19 cellular contexts compared by ENCODE assay signal in genomic region chr16:15542261-15542660, GRCh38.
"Had no signal": no experiment of that assay in that cellular context is flagged by ENCODE, and none has a peak within 500 bp of the region (broad histone marks: within the 10 kb centered on the region; RNA-seq: fewer than 3 reads in every experiment).

No MANE protein-coding gene starts in this region.

- H3K27ac Mint-ChIP-seq: activated naive CD4-positive, alpha-beta T cell treated with anti-CD3 and anti-CD28 coated beads for 36 hours; activated naive CD8-positive, alpha-beta T cell treated with anti-CD3 and anti-CD28 coated beads, Interleukin-2, amount 50 U/mL, for 24 hours; activated T-helper 2 cell treated with anti-CD3 and anti-CD28 coated beads, Interferon-gamma antibody, Interleukin-2, Interleukin-4, amounts not matched to agents 10 μg/mL and 5 μg/mL and 100 μg/mL, durations not matched to agents 14 hours and 24 hours and 36 hours; naive thymus-derived CD4-positive, alpha-beta T cell; stimulated activated memory B cell treated with anti-CD40 and anti-IgM and Interleukin-4, amounts not matched to agents 10 μg/mL and 1 μg/mL and 100 μg/mL, for 72 hours had no signal

- DNase-seq: activated CD4-positive, alpha-beta T cell treated with anti-CD3 and anti-CD28 coated beads for 1 hour; activated CD4-positive, alpha-beta T cell treated with anti-CD3 and anti-CD28 coated beads, Interleukin-2, amount 50 U/mL, for 4 hours; activated naive CD4-positive, alpha-beta T cell treated with anti-CD3 and anti-CD28 coated beads for 36 hours; activated naive CD8-positive, alpha-beta T cell treated with anti-CD3 and anti-CD28 coated beads, Interleukin-2, amount 50 U/mL, for 24 hours; activated T-cell treated with anti-CD3 and anti-CD28 coated beads, Interleukin-2, amount 50 U/mL, for 1 hour; aorta; dermis blood vessel endothelial cell; heart left ventricle; mammary epithelial cell; mucosa of descending colon; naive thymus-derived CD4-positive, alpha-beta T cell; ovary; stimulated activated CD4-positive, alpha-beta T cell treated with anti-CD3 and anti-CD28 coated beads, Interleukin-1b, Interleukin-23, amount 100 ng/mL, for 48 hours; T1000; tibial artery; uterus had no signal

- H3K27ac ChIP-seq: heart left ventricle, ovary, tibial artery, uterus had no signal

- H3K4me3 ChIP-seq: heart left ventricle, mucosa of descending colon, ovary, tibial artery, uterus had no signal

- H3K4me3 Mint-ChIP-seq: activated naive CD4-positive, alpha-beta T cell treated with anti-CD3 and anti-CD28 coated beads for 36 hours; activated naive CD8-positive, alpha-beta T cell treated with anti-CD3 and anti-CD28 coated beads, Interleukin-2, amount 50 U/mL, for 24 hours; naive thymus-derived CD4-positive, alpha-beta T cell; stimulated activated memory B cell treated with anti-CD40 and anti-IgM and Interleukin-4, amounts not matched to agents 10 μg/mL and 1 μg/mL and 100 μg/mL, for 72 hours had no signal

- H3K27me3 Mint-ChIP-seq: activated naive CD8-positive, alpha-beta T cell treated with anti-CD3 and anti-CD28 coated beads, Interleukin-2, amount 50 U/mL, for 24 hours; naive thymus-derived CD4-positive, alpha-beta T cell; stimulated activated memory B cell treated with anti-CD40 and anti-IgM and Interleukin-4, amounts not matched to agents 10 μg/mL and 1 μg/mL and 100 μg/mL, for 72 hours had no signal

- H3K4me1 Mint-ChIP-seq: stimulated activated memory B cell treated with anti-CD40 and anti-IgM and Interleukin-4, amounts not matched to agents 10 μg/mL and 1 μg/mL and 100 μg/mL, for 72 hours had no signal

- ATAC-seq: heart left ventricle; left lobe of liver; mucosa of descending colon; naive thymus-derived CD4-positive, alpha-beta T cell; stimulated activated memory B cell treated with anti-CD40 and anti-IgM and Interleukin-4, amounts not matched to agents 10 μg/mL and 1 μg/mL and 100 μg/mL, for 72 hours had no signal

- H3K4me1 ChIP-seq: heart left ventricle, uterus had no signal

- H3K9me3 ChIP-seq: mucosa of descending colon, ovary, uterus had no signal

- H3K27me3 ChIP-seq: heart left ventricle, ovary, tibial artery, uterus had no signal

- H3K36me3 ChIP-seq: heart left ventricle, ovary, tibial artery, uterus had no signal

- H3K9me3 Mint-ChIP-seq: activated naive CD4-positive, alpha-beta T cell treated with anti-CD3 and anti-CD28 coated beads for 36 hours; activated naive CD8-positive, alpha-beta T cell treated with anti-CD3 and anti-CD28 coated beads, Interleukin-2, amount 50 U/mL, for 24 hours; activated T-helper 2 cell treated with anti-CD3 and anti-CD28 coated beads, Interferon-gamma antibody, Interleukin-2, Interleukin-4, amounts not matched to agents 10 μg/mL and 5 μg/mL and 100 μg/mL, durations not matched to agents 14 hours and 24 hours and 36 hours; stimulated activated memory B cell treated with anti-CD40 and anti-IgM and Interleukin-4, amounts not matched to agents 10 μg/mL and 1 μg/mL and 100 μg/mL, for 72 hours had no signal
